Comparison of ENCODE assay signal across 21 cellular contexts in the genomic region with DNA sequence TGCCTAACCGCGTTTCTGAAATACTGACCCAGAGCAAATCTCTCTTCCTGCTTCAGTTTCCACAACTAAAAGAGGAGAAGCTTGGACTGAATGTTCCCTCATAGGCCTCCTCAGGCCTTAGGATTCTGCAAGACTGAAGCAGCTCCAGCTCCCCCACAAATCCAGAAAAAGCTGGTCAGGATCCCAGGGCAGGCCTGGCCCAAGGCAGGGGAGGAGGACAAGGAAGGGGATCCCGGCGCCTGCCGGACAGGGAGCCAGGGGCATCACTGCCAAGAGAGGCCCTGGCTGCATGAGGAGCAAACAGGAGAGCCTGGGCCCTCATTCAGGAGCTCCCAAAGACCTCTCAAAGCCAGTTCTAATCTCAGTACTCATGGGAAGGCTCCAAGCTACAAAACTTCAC.
DNase-seq lines count a peak whose midpoint lies in the region; ATAC-seq and TF ChIP-seq lines count a peak whose summit lies in the region.
"Had no signal": no experiment of that assay in that cellular context is flagged by ENCODE, and none has a peak within 500 bp of the region (broad histone marks: within the 10 kb centered on the region; RNA-seq: fewer than 3 reads in every experiment).

No MANE protein-coding gene starts in this region.

- ATAC-seq in Right ventricle myocardium inferior (peak; percentile 84), left lung (peak; percentile 36), aorta (ENCODE audit: low FRiP score) (peak; percentile 77)
- ATAC-seq: activated CD8-positive, alpha-beta memory T cell treated with anti-CD3 and anti-CD28 coated beads, Interleukin-2, amount 10 ng/mL, durations not matched to agents 7 days and 5 days; body of pancreas had no signal

- H3K27ac ChIP-seq in left lung = no peak overlapping the region
- peak overlapping the region; percentile 53 for H3K27ac ChIP-seq in rectal smooth muscle tissue (ENCODE audit: low read depth, low read length)
- peak overlapping the region; percentile 90 to 91 for H3K27ac ChIP-seq in aorta (ENCODE audit: low read depth in 1 of 2, low read length in 2 of 2)
- H3K27ac ChIP-seq: 22Rv1, body of pancreas, RWPE1 had no signal

- H3K36me3 ChIP-seq in left lung = no peaks in the 10 kb centered on the region
- no peaks in the 10 kb centered on the region for H3K36me3 ChIP-seq in rectal smooth muscle tissue (ENCODE audit: control insufficient read depth, insufficient read depth, low read length)
- no peaks in the 10 kb centered on the region for H3K36me3 ChIP-seq in aorta (ENCODE audit: control insufficient read depth in 1 of 2, insufficient read depth in 2 of 2, low read length in 1 of 2)
- H3K36me3 ChIP-seq in HAP-1 (replicated peaks) = no peaks in the 10 kb centered on the region

- in situ Hi-C loops in HAP-1 (cut with MboI; ENCODE audit: low sequenced_read_pairs) = no loop called here

- WGBS in aorta, 2 donors = 13 to 14% methylated on average over 5 of the region's 5 CpGs

- no peaks in the 10 kb centered on the region for H3K27me3 ChIP-seq in left lung
- H3K27me3 ChIP-seq in rectal smooth muscle tissue (ENCODE audit: control insufficient read depth, insufficient read depth, low read length) = no peaks in the 10 kb centered on the region
- no peaks in the 10 kb centered on the region for H3K27me3 ChIP-seq in aorta (ENCODE audit: control insufficient read depth in 1 of 2, insufficient read depth in 2 of 2, low read length in 1 of 2)
- H3K27me3 ChIP-seq in HAP-1 (ENCODE audit: low read depth) = no peaks in the 10 kb centered on the region
- H3K27me3 ChIP-seq: body of pancreas had no signal

- no peak for TF ChIP-seq CTCF in left lung (IDR thresholded peaks at IDR 0.05)

- H3K9ac ChIP-seq in rectal smooth muscle tissue (ENCODE audit: low read length) = no peak overlapping the region

- H3K4me3 ChIP-seq in left lung (no peak overlapping the region), rectal smooth muscle tissue (ENCODE audit: low read length) (no peak overlapping the region), aorta (ENCODE audit: low read length in 2 of 2) (no peak overlapping the region), HAP-1 (no peak overlapping the region)
- H3K4me3 ChIP-seq: body of pancreas had no signal

- H3K4me1 ChIP-seq in left lung (no peaks in the 10 kb centered on the region), rectal smooth muscle tissue (ENCODE audit: control insufficient read depth, insufficient read depth, low read length) (peaks cover 3% of the 10 kb centered on the region), aorta (ENCODE audit: control insufficient read depth in 1 of 2, insufficient read depth in 2 of 2, low read length in 2 of 2) (peaks cover 0 to 3% of the 10 kb centered on the region in 2 donors), HAP-1 (no peaks in the 10 kb centered on the region)
- H3K4me1 ChIP-seq: body of pancreas had no signal

- no peaks in the 10 kb centered on the region for H3K9me3 ChIP-seq in left lung
- no peaks in the 10 kb centered on the region for H3K9me3 ChIP-seq in aorta (ENCODE audit: control insufficient read depth, low read length)
- H3K9me3 ChIP-seq in HAP-1 = no peaks in the 10 kb centered on the region
- H3K9me3 ChIP-seq: body of pancreas had no signal

- intact Hi-C loops in Right ventricle myocardium inferior (cut with DNase I) = no loop called here
- intact Hi-C loops in cardiac septum (cut with DNase I) = no loop called here
- intact Hi-C loops in left lung (cut with DNase I) = no loop called here
- intact Hi-C loops in aorta (cut with DNase I) = loop anchor here (2.0 to 5.0 kb wide), 2 partner anchors 44 to 66 kb away; no protein-coding TSS in a partner anchor

- no peak for DNase-seq in Right ventricle myocardium inferior (ENCODE audit: missing footprints)
- no peak for DNase-seq in cardiac septum (ENCODE audit: low spot score)
- no peak for DNase-seq in left lung
- DNase-seq in aorta = peak in 1 of 2 donors; percentile 70
- DNase-seq in NCI-H1930 (lab: John Stamatoyannopoulos, UW) = no peak
- DNase-seq in HAP-1 (ENCODE audit: low spot score in 2 of 2) = no peak
- DNase-seq in NCI-H2081 treated with DMSO at 0.1 percent for 48 hours (lab: John Stamatoyannopoulos, UW) = no peak
- DNase-seq: activated CD4-positive, CD25-positive, alpha-beta regulatory T cell treated with anti-CD3 and anti-CD28 coated beads, Interleukin-2, amount 50 U/mL, for 72 hours; activated CD8-positive, alpha-beta memory T cell treated with anti-CD3 and anti-CD28 coated beads, Interleukin-2, amount 10 ng/mL, durations not matched to agents 7 days and 5 days; body of pancreas; effector CD8-positive, alpha-beta T cell; immature natural killer cell; Karpas-422; NCI-H1417; NCI-H345; NK-92 treated with Interleukin-12 subunit alpha and Interleukin-12 subunit beta, amount 100 ng/mL, for 24 hours; occipital lobe; stimulated activated CD4-positive, alpha-beta T cell treated with anti-CD3 and anti-CD28 coated beads, Interleukin-15, amount 100 ng/mL, for 24 hours had no signal

Comparison
In these comparisons a context has a peak if more than half of its experiments do, and no peak if none do; other contexts are left out.
1. H3K27ac ChIP-seq: peak in rectal smooth muscle tissue (single experiment) and aorta (2 of 2); none in left lung (0 of 2).
2. intact Hi-C loops: an anchor here in aorta (2.0 to 5.0 kb wide); none called in Right ventricle myocardium inferior, cardiac septum and left lung.
3. Peak in every context shown above with its lines, with median percentiles within 50 percentile points of each other: ATAC-seq.